Comparison of ENCODE assay signal across 1 cellular context in the genomic region with DNA sequence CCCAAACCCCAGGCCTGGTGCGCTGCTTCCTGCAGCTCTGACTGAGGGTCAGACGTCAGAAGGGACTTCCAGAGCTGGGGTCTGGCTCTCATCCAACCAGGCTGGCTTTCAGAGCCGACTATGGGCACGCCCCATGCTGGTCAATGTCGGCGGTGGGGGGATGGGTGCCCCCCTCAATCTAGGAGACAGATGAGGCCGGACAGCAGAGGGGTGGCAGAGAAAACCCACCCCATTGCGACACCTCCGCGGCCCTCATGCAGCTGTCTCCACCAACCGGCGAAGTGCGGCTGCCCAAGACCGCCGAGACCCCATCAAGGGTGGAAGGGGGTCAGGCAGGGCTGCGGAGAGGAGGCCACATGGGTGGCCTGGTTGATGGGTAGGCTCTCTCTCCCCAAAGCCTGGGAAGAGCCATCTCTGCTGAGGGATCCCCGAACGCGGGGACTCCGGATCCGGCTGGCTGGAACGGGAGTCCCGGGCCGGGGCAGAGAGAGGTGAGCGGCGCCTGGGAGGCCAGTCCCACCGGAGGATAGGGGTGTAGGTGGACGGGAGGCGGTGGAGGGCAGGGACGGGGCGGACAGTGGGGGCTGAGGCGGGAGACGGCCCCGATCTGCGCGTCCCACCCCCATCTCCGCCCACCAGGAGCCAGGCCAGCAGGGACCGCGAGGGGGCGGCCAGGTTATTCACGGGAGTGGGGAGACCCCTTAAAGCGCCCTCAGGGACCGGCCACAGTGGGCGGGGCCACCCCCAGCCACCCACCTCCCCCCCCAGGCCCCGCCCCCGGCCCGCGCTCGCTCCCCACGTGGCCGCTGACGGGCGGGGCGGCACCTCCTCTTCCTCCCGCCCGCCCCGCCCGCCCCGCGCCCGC.
TF ChIP-seq lines count a peak whose summit lies in the region.

A gene (plus strand): TSS at position 864 of the 865 bp plus-strand sequence. CDS start 11,748 bp downstream, outside the sequence.

TF ChIP-seq in HepG2, 621 proteins besides CTCF, POLR2A, EP300 and RAD21 (continued from another document):
- TF ChIP-seq, protein P1, sequence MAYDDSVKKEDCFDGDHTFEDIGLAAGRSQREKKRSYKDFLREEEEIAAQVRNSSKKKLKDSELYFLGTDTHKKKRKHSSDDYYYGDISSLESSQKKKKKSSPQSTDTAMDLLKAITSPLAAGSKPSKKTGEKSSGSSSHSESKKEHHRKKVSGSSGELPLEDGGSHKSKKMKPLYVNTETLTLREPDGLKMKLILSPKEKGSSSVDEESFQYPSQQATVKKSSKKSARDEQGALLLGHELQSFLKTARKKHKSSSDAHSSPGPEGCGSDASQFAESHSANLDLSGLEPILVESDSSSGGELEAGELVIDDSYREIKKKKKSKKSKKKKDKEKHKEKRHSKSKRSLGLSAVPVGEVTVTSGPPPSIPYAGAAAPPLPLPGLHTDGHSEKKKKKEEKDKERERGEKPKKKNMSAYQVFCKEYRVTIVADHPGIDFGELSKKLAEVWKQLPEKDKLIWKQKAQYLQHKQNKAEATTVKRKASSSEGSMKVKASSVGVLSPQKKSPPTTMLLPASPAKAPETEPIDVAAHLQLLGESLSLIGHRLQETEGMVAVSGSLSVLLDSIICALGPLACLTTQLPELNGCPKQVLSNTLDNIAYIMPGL (CRISPR knock-in tag; IDR thresholded peaks at IDR 0.05; ENCODE audit: borderline replicate concordance in 1 of 2, low read depth in 1 of 2), result peak in 1 of 2 experiments; percentile 60; a peak in 1 of 4 replicates
- TF ChIP-seq ZC3H13 (CRISPR knock-in tag; IDR thresholded peaks at IDR 0.05), result no peak
- 0 out of 2 replicates have a peak, but pooled peaks have one; percentile 16 for TF ChIP-seq POGZ (CRISPR knock-in tag; IDR thresholded peaks at IDR 0.05)
- TF ChIP-seq, protein P2, sequence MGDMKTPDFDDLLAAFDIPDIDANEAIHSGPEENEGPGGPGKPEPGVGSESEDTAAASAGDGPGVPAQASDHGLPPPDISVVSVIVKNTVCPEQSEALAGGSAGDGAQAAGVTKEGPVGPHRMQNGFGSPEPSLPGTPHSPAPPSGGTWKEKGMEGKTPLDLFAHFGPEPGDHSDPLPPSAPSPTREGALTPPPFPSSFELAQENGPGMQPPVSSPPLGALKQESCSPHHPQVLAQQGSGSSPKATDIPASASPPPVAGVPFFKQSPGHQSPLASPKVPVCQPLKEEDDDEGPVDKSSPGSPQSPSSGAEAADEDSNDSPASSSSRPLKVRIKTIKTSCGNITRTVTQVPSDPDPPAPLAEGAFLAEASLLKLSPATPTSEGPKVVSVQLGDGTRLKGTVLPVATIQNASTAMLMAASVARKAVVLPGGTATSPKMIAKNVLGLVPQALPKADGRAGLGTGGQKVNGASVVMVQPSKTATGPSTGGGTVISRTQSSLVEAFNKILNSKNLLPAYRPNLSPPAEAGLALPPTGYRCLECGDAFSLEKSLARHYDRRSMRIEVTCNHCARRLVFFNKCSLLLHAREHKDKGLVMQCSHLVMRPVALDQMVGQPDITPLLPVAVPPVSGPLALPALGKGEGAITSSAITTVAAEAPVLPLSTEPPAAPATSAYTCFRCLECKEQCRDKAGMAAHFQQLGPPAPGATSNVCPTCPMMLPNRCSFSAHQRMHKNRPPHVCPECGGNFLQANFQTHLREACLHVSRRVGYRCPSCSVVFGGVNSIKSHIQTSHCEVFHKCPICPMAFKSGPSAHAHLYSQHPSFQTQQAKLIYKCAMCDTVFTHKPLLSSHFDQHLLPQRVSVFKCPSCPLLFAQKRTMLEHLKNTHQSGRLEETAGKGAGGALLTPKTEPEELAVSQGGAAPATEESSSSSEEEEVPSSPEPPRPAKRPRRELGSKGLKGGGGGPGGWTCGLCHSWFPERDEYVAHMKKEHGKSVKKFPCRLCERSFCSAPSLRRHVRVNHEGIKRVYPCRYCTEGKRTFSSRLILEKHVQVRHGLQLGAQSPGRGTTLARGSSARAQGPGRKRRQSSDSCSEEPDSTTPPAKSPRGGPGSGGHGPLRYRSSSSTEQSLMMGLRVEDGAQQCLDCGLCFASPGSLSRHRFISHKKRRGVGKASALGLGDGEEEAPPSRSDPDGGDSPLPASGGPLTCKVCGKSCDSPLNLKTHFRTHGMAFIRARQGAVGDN (CRISPR knock-in tag; IDR thresholded peaks at IDR 0.05), result peak; percentile 3; the same call in 1 of the 2 replicates
- TF ChIP-seq, protein P3, sequence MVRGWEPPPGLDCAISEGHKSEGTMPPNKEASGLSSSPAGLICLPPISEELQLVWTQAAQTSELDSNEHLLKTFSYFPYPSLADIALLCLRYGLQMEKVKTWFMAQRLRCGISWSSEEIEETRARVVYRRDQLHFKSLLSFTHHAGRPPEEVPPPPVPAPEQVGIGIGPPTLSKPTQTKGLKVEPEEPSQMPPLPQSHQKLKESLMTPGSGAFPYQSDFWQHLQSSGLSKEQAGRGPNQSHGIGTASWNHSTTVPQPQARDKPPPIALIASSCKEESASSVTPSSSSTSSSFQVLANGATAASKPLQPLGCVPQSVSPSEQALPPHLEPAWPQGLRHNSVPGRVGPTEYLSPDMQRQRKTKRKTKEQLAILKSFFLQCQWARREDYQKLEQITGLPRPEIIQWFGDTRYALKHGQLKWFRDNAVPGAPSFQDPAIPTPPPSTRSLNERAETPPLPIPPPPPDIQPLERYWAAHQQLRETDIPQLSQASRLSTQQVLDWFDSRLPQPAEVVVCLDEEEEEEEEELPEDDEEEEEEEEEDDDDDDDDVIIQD (CRISPR knock-in tag; IDR thresholded peaks at IDR 0.05; ENCODE audit: low read depth), result no peak
- TF ChIP-seq PCBP1 (IDR thresholded peaks at IDR 0.05; ENCODE audit: borderline replicate concordance, low read depth, low read length), result peak; percentile 20; the same call in 1 of the 2 replicates
- TF ChIP-seq, protein P4, sequence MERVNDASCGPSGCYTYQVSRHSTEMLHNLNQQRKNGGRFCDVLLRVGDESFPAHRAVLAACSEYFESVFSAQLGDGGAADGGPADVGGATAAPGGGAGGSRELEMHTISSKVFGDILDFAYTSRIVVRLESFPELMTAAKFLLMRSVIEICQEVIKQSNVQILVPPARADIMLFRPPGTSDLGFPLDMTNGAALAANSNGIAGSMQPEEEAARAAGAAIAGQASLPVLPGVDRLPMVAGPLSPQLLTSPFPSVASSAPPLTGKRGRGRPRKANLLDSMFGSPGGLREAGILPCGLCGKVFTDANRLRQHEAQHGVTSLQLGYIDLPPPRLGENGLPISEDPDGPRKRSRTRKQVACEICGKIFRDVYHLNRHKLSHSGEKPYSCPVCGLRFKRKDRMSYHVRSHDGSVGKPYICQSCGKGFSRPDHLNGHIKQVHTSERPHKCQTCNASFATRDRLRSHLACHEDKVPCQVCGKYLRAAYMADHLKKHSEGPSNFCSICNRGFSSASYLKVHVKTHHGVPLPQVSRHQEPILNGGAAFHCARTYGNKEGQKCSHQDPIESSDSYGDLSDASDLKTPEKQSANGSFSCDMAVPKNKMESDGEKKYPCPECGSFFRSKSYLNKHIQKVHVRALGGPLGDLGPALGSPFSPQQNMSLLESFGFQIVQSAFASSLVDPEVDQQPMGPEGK (CRISPR knock-in tag; IDR thresholded peaks at IDR 0.05), result peak; percentile 91
- no peak for TF ChIP-seq JUN (CRISPR knock-in tag; IDR thresholded peaks at IDR 0.05)
- TF ChIP-seq DR1 (CRISPR knock-in tag; IDR thresholded peaks at IDR 0.05), result peak; percentile 47; the same call in 1 of the 2 replicates
- no peak for TF ChIP-seq ZNF12 (CRISPR knock-in tag; IDR thresholded peaks at IDR 0.05)
- peak; percentile 53; the same call in 1 of the 2 replicates for TF ChIP-seq SIN3A (IDR thresholded peaks at IDR 0.05; ENCODE audit: borderline replicate concordance, low read depth, low read length)
- TF ChIP-seq KDM2A (CRISPR knock-in tag; IDR thresholded peaks at IDR 0.05; ENCODE audit: borderline replicate concordance, low read depth), result peak; percentile 59; the same call in 1 of the 2 replicates
- peak; percentile 26; the same call in 1 of the 2 replicates for TF ChIP-seq JUNB (CRISPR knock-in tag; IDR thresholded peaks at IDR 0.05; ENCODE audit: borderline replicate concordance)
- no peak for TF ChIP-seq MAZ (IDR thresholded peaks at IDR 0.05; ENCODE audit: borderline replicate concordance, low read depth, low read length)
- peak; percentile 15; the same call in 1 of the 2 replicates for TF ChIP-seq MAZ (CRISPR knock-in tag; IDR thresholded peaks at IDR 0.05; ENCODE audit: low read depth)
- no peak for TF ChIP-seq ZNF44 (CRISPR knock-in tag; IDR thresholded peaks at IDR 0.05)
- TF ChIP-seq POLR2G (IDR thresholded peaks at IDR 0.05; ENCODE audit: low read depth, low read length), result 0 out of 2 replicates have a peak, but pooled peaks have one; percentile 18
- TF ChIP-seq RARA (CRISPR knock-in tag; IDR thresholded peaks at IDR 0.05), result 0 out of 2 replicates have a peak, but pooled peaks have one; percentile 17
- 0 out of 2 replicates have a peak, but pooled peaks have one; percentile 72 for TF ChIP-seq ZNF430 (CRISPR knock-in tag; IDR thresholded peaks at IDR 0.05)
- TF ChIP-seq ZNF329 (CRISPR knock-in tag; IDR thresholded peaks at IDR 0.05; ENCODE audit: low read depth), result no peak
- TF ChIP-seq, protein P5, sequence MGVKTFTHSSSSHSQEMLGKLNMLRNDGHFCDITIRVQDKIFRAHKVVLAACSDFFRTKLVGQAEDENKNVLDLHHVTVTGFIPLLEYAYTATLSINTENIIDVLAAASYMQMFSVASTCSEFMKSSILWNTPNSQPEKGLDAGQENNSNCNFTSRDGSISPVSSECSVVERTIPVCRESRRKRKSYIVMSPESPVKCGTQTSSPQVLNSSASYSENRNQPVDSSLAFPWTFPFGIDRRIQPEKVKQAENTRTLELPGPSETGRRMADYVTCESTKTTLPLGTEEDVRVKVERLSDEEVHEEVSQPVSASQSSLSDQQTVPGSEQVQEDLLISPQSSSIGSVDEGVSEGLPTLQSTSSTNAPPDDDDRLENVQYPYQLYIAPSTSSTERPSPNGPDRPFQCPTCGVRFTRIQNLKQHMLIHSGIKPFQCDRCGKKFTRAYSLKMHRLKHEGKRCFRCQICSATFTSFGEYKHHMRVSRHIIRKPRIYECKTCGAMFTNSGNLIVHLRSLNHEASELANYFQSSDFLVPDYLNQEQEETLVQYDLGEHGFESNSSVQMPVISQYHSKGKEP (CRISPR knock-in tag; IDR thresholded peaks at IDR 0.05), result no peak
- TF ChIP-seq IRF2 (CRISPR knock-in tag; IDR thresholded peaks at IDR 0.05), result no peak
- no peak for TF ChIP-seq ATF1 (CRISPR knock-in tag; IDR thresholded peaks at IDR 0.05)
- peak; percentile 30 for TF ChIP-seq ZEB1 (IDR thresholded peaks at IDR 0.05; ENCODE audit: insufficient replicate concordance, low read depth)
- peak; percentile 48; the same call in 1 of the 2 replicates for TF ChIP-seq KDM3A (CRISPR knock-in tag; IDR thresholded peaks at IDR 0.05; ENCODE audit: low read depth)
- TF ChIP-seq, protein P6, sequence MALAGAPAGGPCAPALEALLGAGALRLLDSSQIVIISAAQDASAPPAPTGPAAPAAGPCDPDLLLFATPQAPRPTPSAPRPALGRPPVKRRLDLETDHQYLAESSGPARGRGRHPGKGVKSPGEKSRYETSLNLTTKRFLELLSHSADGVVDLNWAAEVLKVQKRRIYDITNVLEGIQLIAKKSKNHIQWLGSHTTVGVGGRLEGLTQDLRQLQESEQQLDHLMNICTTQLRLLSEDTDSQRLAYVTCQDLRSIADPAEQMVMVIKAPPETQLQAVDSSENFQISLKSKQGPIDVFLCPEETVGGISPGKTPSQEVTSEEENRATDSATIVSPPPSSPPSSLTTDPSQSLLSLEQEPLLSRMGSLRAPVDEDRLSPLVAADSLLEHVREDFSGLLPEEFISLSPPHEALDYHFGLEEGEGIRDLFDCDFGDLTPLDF (CRISPR knock-in tag; IDR thresholded peaks at IDR 0.05), result no peak
- 0 out of 2 replicates have a peak, but pooled peaks have one; percentile 4 for TF ChIP-seq ZNF607 (CRISPR knock-in tag; IDR thresholded peaks at IDR 0.05; ENCODE audit: borderline replicate concordance)
- TF ChIP-seq CBX1 (IDR thresholded peaks at IDR 0.05; ENCODE audit: low read depth), result peak; percentile 37
- no peak for TF ChIP-seq SOX5 (CRISPR knock-in tag; IDR thresholded peaks at IDR 0.05; ENCODE audit: borderline replicate concordance)
- 0 out of 2 replicates have a peak, but pooled peaks have one; percentile 10 for TF ChIP-seq HOXD1 (CRISPR knock-in tag; IDR thresholded peaks at IDR 0.05)
